ENCODE assay signal across 17 cellular contexts in genomic region chr7:35648367-35648766, GRCh38. TPM values are rescaled to one million over a fixed set of nuclear protein-coding genes. Genes with fewer than 3 reads are reported as not detected.
DNase-seq lines count a peak whose midpoint lies in the region; ATAC-seq and TF ChIP-seq lines count a peak whose summit lies in the region.
"Had no signal": no experiment of that assay in that cellular context is flagged by ENCODE, and none has a peak within 500 bp of the region (broad histone marks: within the 10 kb centered on the region; RNA-seq: fewer than 3 reads in every experiment).

No MANE protein-coding gene starts in this region.

- H3K9me3 Mint-ChIP-seq in activated T-cell treated with anti-CD3 and anti-CD28 coated beads, Interleukin-2, amount 50 U/mL, for 72 hours, result peaks cover 6 to 8% of the 10 kb centered on the region in 2 donors
- peaks cover 13% of the 10 kb centered on the region for H3K9me3 Mint-ChIP-seq in activated T-cell treated with anti-CD3 and anti-CD28 coated beads, Interleukin-2, amount 50 U/mL, for 4 hours
- H3K9me3 Mint-ChIP-seq in central memory CD8-positive, alpha-beta T cell, result peaks cover 10% of the 10 kb centered on the region
- peaks cover 10% of the 10 kb centered on the region for H3K9me3 Mint-ChIP-seq in type B pancreatic cell

- H3K14ac ChIP-seq in mesenchymal stem cell (ENCODE audit: low read length in 2 of 2), result no peak overlapping the region

- H3K27me3 Mint-ChIP-seq in activated T-cell treated with anti-CD3 and anti-CD28 coated beads, Interleukin-2, amount 50 U/mL, for 72 hours (ENCODE audit: low read depth), result no peaks in the 10 kb centered on the region
- H3K27me3 Mint-ChIP-seq in activated T-cell treated with anti-CD3 and anti-CD28 coated beads, Interleukin-2, amount 50 U/mL, for 4 hours (ENCODE audit: low read depth), result no peaks in the 10 kb centered on the region
- H3K27me3 Mint-ChIP-seq in central memory CD8-positive, alpha-beta T cell, result no peaks in the 10 kb centered on the region
- no peaks in the 10 kb centered on the region for H3K27me3 Mint-ChIP-seq in type B pancreatic cell
- H3K27me3 Mint-ChIP-seq: naive thymus-derived CD8-positive, alpha-beta T cell had no signal

- TF ChIP-seq CTCF in type B pancreatic cell (conservative IDR thresholded peaks at IDR 0.05), result no peak

- H2AK5ac ChIP-seq in mesenchymal stem cell (ENCODE audit: low read length, severe bottlenecking), result no peak overlapping the region

- H2BK120ac ChIP-seq in mesenchymal stem cell (ENCODE audit: low read depth, low read length), result no peak overlapping the region

- no peak overlapping the region for H3K23ac ChIP-seq in mesenchymal stem cell (ENCODE audit: low read length in 2 of 2)

- H2BK5ac ChIP-seq in mesenchymal stem cell (ENCODE audit: low read depth, low read length, poor library complexity, severe bottlenecking), result no peak overlapping the region

- peaks cover 12 to 20% of the 10 kb centered on the region in 2 donors for H3K36me3 Mint-ChIP-seq in activated T-cell treated with anti-CD3 and anti-CD28 coated beads, Interleukin-2, amount 50 U/mL, for 72 hours (ENCODE audit: insufficient read depth in 2 of 2)
- peaks cover 38% of the 10 kb centered on the region for H3K36me3 Mint-ChIP-seq in activated T-cell treated with anti-CD3 and anti-CD28 coated beads, Interleukin-2, amount 50 U/mL, for 4 hours (ENCODE audit: insufficient read depth)
- H3K36me3 Mint-ChIP-seq in central memory CD8-positive, alpha-beta T cell (ENCODE audit: insufficient read depth), result peaks cover 31% of the 10 kb centered on the region
- peaks cover 33% of the 10 kb centered on the region for H3K36me3 Mint-ChIP-seq in type B pancreatic cell

- peaks cover 48% of the 10 kb centered on the region for H3K4me1 Mint-ChIP-seq in activated T-cell treated with anti-CD3 and anti-CD28 coated beads, Interleukin-2, amount 50 U/mL, for 72 hours (ENCODE audit: low read depth)
- H3K4me1 Mint-ChIP-seq in activated T-cell treated with anti-CD3 and anti-CD28 coated beads, Interleukin-2, amount 50 U/mL, for 4 hours (ENCODE audit: low read depth), result peaks cover 76% of the 10 kb centered on the region
- H3K4me1 Mint-ChIP-seq in central memory CD8-positive, alpha-beta T cell, result peaks cover 80% of the 10 kb centered on the region
- H3K4me1 Mint-ChIP-seq in type B pancreatic cell (ENCODE audit: unreplicated experiment), result peaks cover 22% of the 10 kb centered on the region

- H3K4me3 ChIP-seq in mesenchymal stem cell (ENCODE audit: insufficient read depth in 1 of 2, low read depth in 1 of 2, low read length in 2 of 2), result no peak overlapping the region
- H3K4me3 ChIP-seq: breast epithelium had no signal

- no peak for ATAC-seq in activated T-cell treated with anti-CD3 and anti-CD28 coated beads, Interleukin-2, amount 50 U/mL, for 72 hours (replicated peaks in 1 of 2)
- no peak for ATAC-seq in activated T-cell treated with anti-CD3 and anti-CD28 coated beads, Interleukin-2, amount 50 U/mL, for 4 hours
- no peak for ATAC-seq in central memory CD8-positive, alpha-beta T cell (replicated peaks; ENCODE audit: extremely low read depth, poor library complexity, severe bottlenecking)
- ATAC-seq in HG03280 (IDR thresholded peaks at IDR 0.05; ENCODE audit: unreplicated experiment), result no peak
- ATAC-seq: naive thymus-derived CD8-positive, alpha-beta T cell had no signal

- no peak overlapping the region for H2BK12ac ChIP-seq in mesenchymal stem cell (ENCODE audit: low read length in 2 of 2)

- H3K9ac ChIP-seq in mesenchymal stem cell (ENCODE audit: low read length), result no peak overlapping the region

- no peak overlapping the region for H2BK15ac ChIP-seq in mesenchymal stem cell (ENCODE audit: low read depth, poor library complexity, severe bottlenecking)

- peaks cover 11 to 54% of the 10 kb centered on the region in 2 experiments for H3K36me3 ChIP-seq in mesenchymal stem cell (ENCODE audit: control insufficient read depth in 1 of 2, insufficient read depth in 2 of 2, low read depth in 1 of 2, low read length in 2 of 2)
- H3K36me3 ChIP-seq: breast epithelium had no signal

- H3K9me3 ChIP-seq in mesenchymal stem cell (ENCODE audit: control insufficient read depth, low read length), result peaks cover 3% of the 10 kb centered on the region

- DNase-seq in activated T-cell treated with anti-CD3 and anti-CD28 coated beads, Interleukin-2, amount 50 U/mL, for 72 hours, result no peak
- DNase-seq in activated T-cell treated with anti-CD3 and anti-CD28 coated beads, Interleukin-2, amount 50 U/mL, for 4 hours, result no peak
- DNase-seq in central memory CD8-positive, alpha-beta T cell (ENCODE audit: low spot score in 2 of 2), result no peak
- DNase-seq in mesenchymal stem cell, result peak; percentile 6
- DNase-seq in type B pancreatic cell (ENCODE audit: extremely low spot score, unreplicated experiment), result no peak
- no peak for DNase-seq in H4 (ENCODE audit: low spot score)
- no peak for DNase-seq in NCI-H2107 treated with DMSO at 0.1 percent for 48 hours (lab: John Stamatoyannopoulos, UW; ENCODE audit: unreplicated experiment)
- DNase-seq: ACHN; activated CD4-positive, alpha-beta T cell treated with anti-CD3 and anti-CD28 coated beads, Interleukin-2, amount 50 U/mL, for 4 hours; activated effector memory CD4-positive, alpha-beta T cell treated with anti-CD3 and anti-CD28 coated beads, Interleukin-2, amount 50 U/mL, for 16 hours; naive thymus-derived CD8-positive, alpha-beta T cell; NCI-H1436 treated with DMSO at 0.1 percent for 48 hours; NCI-H526 treated with DMSO at 0.1 percent for 48 hours; small intestine; T-helper 9 cell had no signal

- H3K4me1 ChIP-seq in mesenchymal stem cell (ENCODE audit: control insufficient read depth, insufficient read depth, low read depth, low read length), result peaks cover 1% of the 10 kb centered on the region

- no peaks in the 10 kb centered on the region for H3K27me3 ChIP-seq in mesenchymal stem cell (ENCODE audit: control insufficient read depth in 1 of 2, insufficient read depth in 1 of 2, low read length in 2 of 2)
- H3K27me3 ChIP-seq: breast epithelium had no signal

- H2AFZ ChIP-seq in mesenchymal stem cell (ENCODE audit: low read depth, low read length), result no peak overlapping the region

- H3K27ac ChIP-seq in mesenchymal stem cell (ENCODE audit: low read length, poor library complexity, severe bottlenecking), result no peak overlapping the region

- 100% methylated on average over 2 of the region's 3 CpGs for WGBS in mesenchymal stem cell

- no peak overlapping the region for H4K8ac ChIP-seq in mesenchymal stem cell (ENCODE audit: low read length)

- no peak overlapping the region for H3K4me2 ChIP-seq in mesenchymal stem cell (ENCODE audit: low read length, poor library complexity, severe bottlenecking)

- H3K4me3 Mint-ChIP-seq in activated T-cell treated with anti-CD3 and anti-CD28 coated beads, Interleukin-2, amount 50 U/mL, for 72 hours, result no peak overlapping the region
- no peak overlapping the region for H3K4me3 Mint-ChIP-seq in activated T-cell treated with anti-CD3 and anti-CD28 coated beads, Interleukin-2, amount 50 U/mL, for 4 hours
- H3K4me3 Mint-ChIP-seq in central memory CD8-positive, alpha-beta T cell, result no peak overlapping the region
- H3K4me3 Mint-ChIP-seq in type B pancreatic cell, result peak overlapping the region; percentile 60

- peak overlapping the region; percentile 15 for H4K91ac ChIP-seq in mesenchymal stem cell (ENCODE audit: low read length)

- H3K4ac ChIP-seq in mesenchymal stem cell (ENCODE audit: low read depth in 1 of 2, low read length in 2 of 2), result no peak overlapping the region

- no peak overlapping the region for H3K18ac ChIP-seq in mesenchymal stem cell (ENCODE audit: low read depth in 1 of 2, low read length in 2 of 2)

- peak overlapping the region; percentile 18 for H3K27ac Mint-ChIP-seq in activated T-cell treated with anti-CD3 and anti-CD28 coated beads, Interleukin-2, amount 50 U/mL, for 72 hours
- peak overlapping the region; percentile 44 for H3K27ac Mint-ChIP-seq in central memory CD8-positive, alpha-beta T cell (ENCODE audit: low read depth)
- H3K27ac Mint-ChIP-seq in type B pancreatic cell, result peak overlapping the region; percentile 50

- H3K79me1 ChIP-seq in mesenchymal stem cell (replicated peaks; ENCODE audit: low read length, poor library complexity, severe bottlenecking), result peaks cover 31% of the 10 kb centered on the region

RNA-seq across cellular contexts. Expression of gene HERPUD2, which starts 46.6 kb away (rescaled TPM):
- 10 to 100 TPM; 37.5 to 40.4 TPM for total RNA-seq in activated T-cell treated with anti-CD3 and anti-CD28 coated beads, Interleukin-2, amount 50 U/mL, for 72 hours
- 10 to 100 TPM; 14.9 to 18.5 (median 15.8) TPM for total RNA-seq in activated T-cell treated with anti-CD3 and anti-CD28 coated beads, Interleukin-2, amount 50 U/mL, for 4 hours
- 35.5 TPM for polyA plus RNA-seq in mesenchymal stem cell (2013, experiment 1 of 2)
- polyA plus RNA-seq in mesenchymal stem cell (2013, experiment 2 of 2), result 34.4 TPM
- total RNA-seq in type B pancreatic cell (ENCODE audit: low replicate concordance), result 29.8 and 30.0 TPM in 2 replicates
- 19.2 and 39.3 TPM in 2 replicates for total RNA-seq in H4 (2014; rRNA removed; shearing (Covaris generic))
